ENCODE assay signal across 8 cellular contexts in the genomic region with DNA sequence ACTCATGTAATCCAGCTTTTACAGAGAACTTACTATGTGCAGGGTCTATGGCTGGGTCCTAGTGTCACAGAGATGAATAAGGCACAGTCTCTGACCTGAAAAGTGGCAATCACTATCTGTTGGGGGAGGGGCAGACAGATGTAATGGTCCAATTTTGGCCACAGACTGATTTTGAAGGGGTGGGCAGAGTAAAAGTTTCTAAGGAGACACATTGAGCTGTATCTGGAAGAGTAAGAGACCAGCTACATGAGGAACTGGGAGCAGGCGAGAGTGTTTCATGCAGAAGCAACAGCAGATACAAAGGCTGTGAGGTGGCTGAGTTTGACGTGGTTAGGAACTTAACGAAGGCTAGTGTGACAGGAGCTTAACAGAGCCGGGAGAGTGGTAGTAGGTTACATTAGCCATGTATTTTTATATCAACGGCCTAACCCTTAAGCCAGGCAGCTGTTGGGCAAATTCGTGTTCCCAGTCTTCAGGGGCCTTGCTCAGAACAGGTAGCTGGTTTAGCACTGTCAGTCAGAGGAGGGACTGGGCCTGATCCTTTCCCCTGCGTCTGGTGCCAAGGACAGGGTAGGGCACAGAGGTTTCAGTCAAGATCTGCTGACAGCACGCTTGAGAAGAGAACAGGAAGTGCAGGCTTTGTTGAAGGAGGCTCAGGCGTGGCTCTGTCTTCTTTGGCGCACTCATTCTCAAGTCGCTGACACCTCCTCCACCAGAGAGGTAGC. TPM values are rescaled to one million over a fixed set of nuclear protein-coding genes. Genes with fewer than 3 reads are reported as not detected.
DNase-seq lines count a peak whose midpoint lies in the region; ATAC-seq and TF ChIP-seq lines count a peak whose summit lies in the region.

No MANE protein-coding gene starts in this region.

- POLR2A ChIA-PET in Caco-2 (lab: Charles Lee): interaction anchor here (0.8 to 2.6 kb wide), 4 partner anchors 13 to 207 kb away, joined by 3 to 11 read pairs (median 6); a partner anchor contains a TSS

- intact Hi-C loops in Caco-2 (cut with micrococcal nuclease; ENCODE audit: unreplicated experiment) (loop anchor here (1.0 kb wide), 3 partner anchors 105 to 218 kb away; no protein-coding TSS in a partner anchor), esophagus muscularis mucosa (cut with DNase I) (loop anchor here (10.0 kb wide), 2 partner anchors 91 to 131 kb away; no protein-coding TSS in a partner anchor), sigmoid colon (cut with DNase I) (no loop called here)

- no TSS peak for BruUV-seq in Caco-2 (replicated peaks; lab: Mats Ljungman, UMichigan)

- H3K79me2 ChIP-seq in Karpas-422 (ENCODE audit: low read length): no peaks in the 10 kb centered on the region

- H3K27me3 Mint-ChIP-seq in Caco-2 (ENCODE audit: insufficient read depth, unreplicated experiment): no peaks in the 10 kb centered on the region

- peak overlapping the region; percentile 69 for H3K27ac Mint-ChIP-seq in Caco-2 (ENCODE audit: unreplicated experiment)

- TF ChIP-seq EP300 in esophagus muscularis mucosa (IDR thresholded peaks at IDR 0.05): no peak
- TF ChIP-seq EP300 in sigmoid colon (IDR thresholded peaks at IDR 0.05): no peak

- peak overlapping the region; percentile 89 for H3K4me2 ChIP-seq in Karpas-422 (ENCODE audit: low read depth, low read length, poor library complexity, severe bottlenecking)

- H3K9me3 Mint-ChIP-seq in Caco-2 (ENCODE audit: unreplicated experiment): no peaks in the 10 kb centered on the region

- H3K27me3 ChIP-seq in Caco-2 (replicated peaks; ENCODE audit: control insufficient read depth, insufficient read depth, low read length): no peaks in the 10 kb centered on the region
- H3K27me3 ChIP-seq in Karpas-422 (ENCODE audit: low read length): no peaks in the 10 kb centered on the region
- H3K27me3 ChIP-seq in esophagus muscularis mucosa: no peaks in the 10 kb centered on the region
- H3K27me3 ChIP-seq in sigmoid colon: no peaks in the 10 kb centered on the region

- peak overlapping the region; percentile 77 for H3K27ac ChIP-seq in Karpas-422 (ENCODE audit: low read length)
- H3K27ac ChIP-seq in esophagus muscularis mucosa (replicated peaks in 1 of 4): peak overlapping the region; percentile 98 to 99 (median 98)
- H3K27ac ChIP-seq in sigmoid colon: peak overlapping the region; percentile 91 to 100 (median 99)

- H3K4me3 ChIP-seq in Caco-2 (ENCODE audit: low read depth, low read length) (no peak overlapping the region), Karpas-422 (ENCODE audit: low read length) (peak overlapping the region; percentile 78; the same call in 1 of the 2 replicates), esophagus muscularis mucosa (peak overlapping the region; percentile 83 to 99 (median 98)), sigmoid colon (peak overlapping the region in 1 of 4 donors; percentile 90)

- H3K9me2 ChIP-seq in Karpas-422 (replicated peaks; ENCODE audit: insufficient read depth, low read length): no peaks in the 10 kb centered on the region

- H3K36me3 Mint-ChIP-seq in Caco-2 (ENCODE audit: insufficient read depth, unreplicated experiment): peaks cover 14% of the 10 kb centered on the region

- H2AFZ ChIP-seq in Karpas-422 (ENCODE audit: low read length): peak overlapping the region; percentile 84; the same call in 1 of the 2 replicates

- TF ChIP-seq CTCF in Caco-2 (IDR thresholded peaks at IDR 0.05; ENCODE audit: insufficient read depth in 1 of 2, low read depth in 1 of 2, low read length in 1 of 2, severe bottlenecking in 1 of 2, unreplicated experiment in 1 of 2) (no peak), esophagus muscularis mucosa (IDR thresholded peaks at IDR 0.05) (no peak), sigmoid colon (IDR thresholded peaks at IDR 0.05) (no peak)

- no peak for DNase-seq in Caco-2
- DNase-seq in Karpas-422: peak; percentile 85
- DNase-seq in activated CD4-positive, alpha-beta T cell treated with anti-CD3 and anti-CD28 coated beads, Interleukin-2, amount 50 U/mL, for 48 hours: peak; percentile 63 to 75
- no peak for DNase-seq in esophagus muscularis mucosa (ENCODE audit: extremely low spot score)
- peak; percentile 75 for DNase-seq in sigmoid colon
- no peak for DNase-seq in DMS 273 treated with DMSO at 0.1 percent for 48 hours (lab: John Stamatoyannopoulos, UW)
- no peak for DNase-seq in foreskin melanocyte

- CTCF ChIA-PET in Caco-2 (lab: Charles Lee): interaction anchor here (0.7 to 3.6 kb wide), 22 partner anchors 11 to 219 kb away, joined by 3 to 80 read pairs (median 7); a partner anchor contains a TSS

- no peaks in the 10 kb centered on the region for H3K9me3 ChIP-seq in Caco-2
- no peaks in the 10 kb centered on the region for H3K9me3 ChIP-seq in Karpas-422 (ENCODE audit: low read length)
- no peaks in the 10 kb centered on the region for H3K9me3 ChIP-seq in esophagus muscularis mucosa
- no peaks in the 10 kb centered on the region for H3K9me3 ChIP-seq in sigmoid colon

- H4K20me1 ChIP-seq in Karpas-422 (ENCODE audit: insufficient read depth, low read depth, low read length): no peaks in the 10 kb centered on the region

- H3K36me3 ChIP-seq in Caco-2 (ENCODE audit: control insufficient read depth, insufficient read depth, low read length) (no peaks in the 10 kb centered on the region), Karpas-422 (ENCODE audit: insufficient read depth, low read length) (no peaks in the 10 kb centered on the region), esophagus muscularis mucosa (no peaks in the 10 kb centered on the region), sigmoid colon (no peaks in the 10 kb centered on the region)

- peaks cover 27% of the 10 kb centered on the region for H3K4me1 Mint-ChIP-seq in Caco-2 (ENCODE audit: low read depth, unreplicated experiment)

- WGBS in esophagus muscularis mucosa: 69% methylated on average over 11 of the region's 11 CpGs
- 49 to 59% methylated on average over 11 of the region's 11 CpGs for WGBS in sigmoid colon, 2 donors

- TF ChIP-seq POLR2A in esophagus muscularis mucosa (IDR thresholded peaks at IDR 0.05; ENCODE audit: low read depth): no peak
- TF ChIP-seq POLR2A in sigmoid colon (IDR thresholded peaks at IDR 0.05): no peak

- H3K4me3 Mint-ChIP-seq in Caco-2 (ENCODE audit: unreplicated experiment): peak overlapping the region; percentile 84

- peak; percentile 48 for ATAC-seq in GM21576 (IDR thresholded peaks at IDR 0.05; ENCODE audit: unreplicated experiment)

- H3K4me1 ChIP-seq in Caco-2: peaks cover 15% of the 10 kb centered on the region
- H3K4me1 ChIP-seq in Karpas-422 (ENCODE audit: low read length): peaks cover 33% of the 10 kb centered on the region
- H3K4me1 ChIP-seq in esophagus muscularis mucosa: peaks cover 27 to 44% (median 39%) of the 10 kb centered on the region in 4 donors
- peaks cover 0 to 40% (median 35%) of the 10 kb centered on the region in 4 donors for H3K4me1 ChIP-seq in sigmoid colon

- peak overlapping the region; percentile 68 for H3K9ac ChIP-seq in Karpas-422 (ENCODE audit: low read length)

RNA-seq across cellular contexts. Expression of a gene that starts 1.4 kb away (rescaled TPM):
- total RNA-seq in Caco-2 (2022) (54.2 and 55.1 TPM in 2 replicates), esophagus muscularis mucosa (100 to 1,000 TPM in 2 of 4 donors, 10 to 100 TPM in 2; 65.2 to 150 (median 92.6) TPM), sigmoid colon (10 to 100 TPM; 24.7 to 37.4 (median 30.4) TPM)
- 9.0 and 17.0 TPM in 2 replicates for total RNA-seq in Karpas-422 (2014; rRNA removed; shearing (Covaris generic); ENCODE audit: low replicate concordance)
- 10 to 100 TPM in 2 of 3 donors, 1 to 10 TPM in 1; 5.3 to 44.8 (median 15.6) TPM for polyA plus RNA-seq in sigmoid colon

RNA-seq across cellular contexts. Expression of a gene that starts 13.3 kb away (rescaled TPM):
- total RNA-seq in Caco-2 (2022): 36.9 and 40.5 TPM in 2 replicates
- total RNA-seq in Karpas-422 (2014; rRNA removed; shearing (Covaris generic); ENCODE audit: low replicate concordance): 54.6 and 68.5 TPM in 2 replicates
- total RNA-seq in esophagus muscularis mucosa: 10 to 100 TPM; 53.6 to 75.5 (median 59.4) TPM
- 10 to 100 TPM; 37.3 to 48.7 (median 46.0) TPM for total RNA-seq in sigmoid colon
- polyA plus RNA-seq in sigmoid colon: 10 to 100 TPM; 59.5 to 90.3 (median 81.8) TPM

RNA-seq across cellular contexts. Expression of a gene that starts 45.7 kb away (rescaled TPM):
- 53.6 and 57.9 TPM in 2 replicates for total RNA-seq in Caco-2 (2022)
- 27.0 and 43.2 TPM in 2 replicates for total RNA-seq in Karpas-422 (2014; rRNA removed; shearing (Covaris generic); ENCODE audit: low replicate concordance)
- total RNA-seq in esophagus muscularis mucosa: 1 to 10 TPM; 5.1 to 7.4 (median 7.0) TPM
- 1 to 10 TPM; 3.7 to 7.1 (median 4.5) TPM for total RNA-seq in sigmoid colon
- 10 to 100 TPM in 2 of 3 donors, 1 to 10 TPM in 1; 6.9 to 19.4 (median 11.4) TPM for polyA plus RNA-seq in sigmoid colon

RNA-seq across cellular contexts. Expression of a gene that starts 56.7 kb away (rescaled TPM):
- 146 and 150 TPM in 2 replicates for total RNA-seq in Caco-2 (2022)
- total RNA-seq in Karpas-422 (2014; rRNA removed; shearing (Covaris generic); ENCODE audit: low replicate concordance): 123 and 124 TPM in 2 replicates
- total RNA-seq in esophagus muscularis mucosa: 100 to 1,000 TPM in 1 of 4 donors, 10 to 100 TPM in 3; 67.7 to 117 (median 89.8) TPM
- total RNA-seq in sigmoid colon: 100 to 1,000 TPM in 3 of 4 donors, 10 to 100 TPM in 1; 83.5 to 158 (median 126) TPM
- polyA plus RNA-seq in sigmoid colon: 10 to 100 TPM; 14.4 to 33.3 (median 14.6) TPM

Comparison
In these comparisons a context has a peak if more than half of its experiments do, and no peak if none do; other contexts are left out.
1. DNase-seq: peak in Karpas-422 (single experiment), activated CD4-positive, alpha-beta T cell treated with anti-CD3 and anti-CD28 coated beads, Interleukin-2, amount 50 U/mL, for 48 hours (2 of 2) and sigmoid colon (single experiment); none in Caco-2 (0 of 2), esophagus muscularis mucosa (single experiment), DMS 273 treated with DMSO at 0.1 percent for 48 hours (single experiment) and foreskin melanocyte (single experiment).
2. Peak in every context shown above with its lines, with median percentiles within 50 percentile points of each other: H3K27ac ChIP-seq.